1 cellular context compared by ENCODE assay signal in the genomic region with DNA sequence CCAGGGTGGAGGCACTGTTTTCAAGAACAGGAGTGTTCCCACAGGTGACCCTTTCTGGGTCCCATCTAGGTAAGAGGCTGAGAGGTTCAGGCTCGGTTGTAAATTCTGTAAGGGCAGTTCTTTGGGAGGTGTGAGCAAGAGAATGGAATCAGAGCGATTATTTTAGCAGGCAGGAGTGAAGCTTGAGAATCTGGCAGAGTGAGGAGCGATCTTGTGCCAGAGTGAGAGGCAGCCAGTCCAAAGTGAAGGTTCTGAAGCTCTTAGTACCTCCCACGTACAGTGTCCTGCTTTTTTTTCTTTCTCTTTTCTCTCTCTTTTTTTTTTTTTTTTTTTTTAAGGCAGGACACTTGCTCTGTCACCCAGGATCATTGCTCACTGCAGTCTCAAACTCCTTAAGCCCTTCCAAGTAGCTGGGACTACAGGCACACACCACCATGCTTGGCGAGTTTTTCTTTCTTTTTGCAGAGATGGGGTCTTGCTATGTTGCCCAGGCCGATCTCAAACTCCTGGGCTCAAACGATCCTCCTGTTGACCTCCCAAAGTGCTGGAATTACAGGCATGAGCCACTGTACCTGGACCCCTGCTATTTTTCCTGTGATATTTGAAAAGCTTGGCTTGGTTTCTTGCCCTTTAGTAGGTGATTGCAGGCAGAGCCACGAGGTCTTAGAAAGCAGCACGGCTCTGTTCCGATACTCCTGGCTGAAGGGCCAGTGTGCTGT.
TF ChIP-seq lines count a peak whose summit lies in the region.

No MANE protein-coding gene starts in this region.

TF ChIP-seq in K562, 482 proteins besides CTCF, POLR2A, EP300 and RAD21:
- TF ChIP-seq, protein P1, sequence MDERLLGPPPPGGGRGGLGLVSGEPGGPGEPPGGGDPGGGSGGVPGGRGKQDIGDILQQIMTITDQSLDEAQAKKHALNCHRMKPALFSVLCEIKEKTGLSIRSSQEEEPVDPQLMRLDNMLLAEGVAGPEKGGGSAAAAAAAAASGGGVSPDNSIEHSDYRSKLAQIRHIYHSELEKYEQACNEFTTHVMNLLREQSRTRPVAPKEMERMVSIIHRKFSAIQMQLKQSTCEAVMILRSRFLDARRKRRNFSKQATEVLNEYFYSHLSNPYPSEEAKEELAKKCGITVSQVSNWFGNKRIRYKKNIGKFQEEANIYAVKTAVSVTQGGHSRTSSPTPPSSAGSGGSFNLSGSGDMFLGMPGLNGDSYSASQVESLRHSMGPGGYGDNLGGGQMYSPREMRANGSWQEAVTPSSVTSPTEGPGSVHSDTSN (CRISPR knock-in tag; IDR thresholded peaks at IDR 0.05; ENCODE audit: low read depth): no peak
- TF ChIP-seq, protein P1 (tag; conservative IDR thresholded peaks at IDR 0.05; ENCODE audit: low read depth): no peak
- TF ChIP-seq ZNF121 (CRISPR knock-in tag; conservative IDR thresholded peaks at IDR 0.05): peak; percentile 42
